14 cellular contexts compared by ENCODE assay signal in genomic region chr2:69222984-69223658, GRCh38.
DNase-seq lines count a peak whose midpoint lies in the region; ATAC-seq and TF ChIP-seq lines count a peak whose summit lies in the region.
"Had no signal": no experiment of that assay in that cellular context is flagged by ENCODE, and none has a peak within 500 bp of the region (broad histone marks: within the 10 kb centered on the region; RNA-seq: fewer than 3 reads in every experiment).

No MANE protein-coding gene starts in this region.

- H3K9me3 ChIP-seq in AG04450 (ENCODE audit: control insufficient read depth, insufficient read depth, low read length) (no peaks in the 10 kb centered on the region), lower lobe of right lung (no peaks in the 10 kb centered on the region)

- TF ChIP-seq CTCF in AG04450 (IDR thresholded peaks at IDR 0.05; ENCODE audit: low read depth, low read length) (no peak), coronary artery (IDR thresholded peaks at IDR 0.05) (no peak), lower lobe of right lung (IDR thresholded peaks at IDR 0.05) (no peak)

- peak overlapping the region; percentile 78 for H3K27ac ChIP-seq in AG04450 (ENCODE audit: low read depth, low read length)
- H3K27ac ChIP-seq in coronary artery, result peak overlapping the region; percentile 19 to 73
- H3K27ac ChIP-seq in lower lobe of right lung, result no peak overlapping the region
- H3K27ac ChIP-seq: PC-9, skin epidermis had no signal

- H3K4me1 ChIP-seq in lower lobe of right lung, result peaks cover 27% of the 10 kb centered on the region

- H3K4me3 ChIP-seq in AG04450 (ENCODE audit: low read depth, low read length), result no peak overlapping the region
- no peak overlapping the region for H3K4me3 ChIP-seq in coronary artery
- H3K4me3 ChIP-seq in lower lobe of right lung, result no peak overlapping the region
- H3K4me3 ChIP-seq: PC-9, skin epidermis had no signal

- CTCF ChIA-PET in AG04450 (lab: Charles Lee), result interaction anchor here (2.0 kb wide), 1 partner anchor 83 kb away, joined by 7 read pairs; no protein-coding TSS in a partner anchor

- peak; percentile 53 to 63 for ATAC-seq in lower lobe of right lung
- ATAC-seq: activated T-cell treated with anti-CD3 and anti-CD28 coated beads, Interleukin-2, amount 50 U/mL, for 4 hours had no signal

- H3K36me3 ChIP-seq in lower lobe of right lung, result no peaks in the 10 kb centered on the region

- DNase-seq in AG04450 (ENCODE audit: low read depth, low spot score) (no peak), M059J (ENCODE audit: low read depth) (peak; percentile 84), coronary artery (ENCODE audit: low spot score) (no peak), lower lobe of right lung (no peak), glomerular visceral epithelial cell (ENCODE audit: extremely low spot score) (no peak), nucleus accumbens (lab: John Stamatoyannopoulos, UW) (no peak), HPDE6-E6E7 (ENCODE audit: extremely low spot score) (no peak)
- no peak for DNase-seq in activated CD8-positive, alpha-beta memory T cell treated with anti-CD3 and anti-CD28 coated beads, Interleukin-2, amount 50 U/mL, for 4 hours
- DNase-seq: activated T-cell treated with anti-CD3 and anti-CD28 coated beads, Interleukin-2, amount 50 U/mL, for 4 hours; C1 segment of cervical spinal cord; NCI-H146; PC-9; stimulated activated CD8-positive, alpha-beta memory T cell treated with anti-CD3 and anti-CD28 coated beads, Interleukin-4, amount 100 ng/mL, for 48 hours had no signal

- POLR2A ChIA-PET in AG04450 (lab: Yijun Ruan, JAX), result no interaction called here

- no peaks in the 10 kb centered on the region for H3K27me3 ChIP-seq in AG04450 (ENCODE audit: control insufficient read depth, insufficient read depth, low read length)
- no peaks in the 10 kb centered on the region for H3K27me3 ChIP-seq in lower lobe of right lung (ENCODE audit: low read depth)

- intact Hi-C loops in lower lobe of right lung (cut with DNase I), result no loop called here
